ENCODE assay signal across 17 cellular contexts in the genomic region with DNA sequence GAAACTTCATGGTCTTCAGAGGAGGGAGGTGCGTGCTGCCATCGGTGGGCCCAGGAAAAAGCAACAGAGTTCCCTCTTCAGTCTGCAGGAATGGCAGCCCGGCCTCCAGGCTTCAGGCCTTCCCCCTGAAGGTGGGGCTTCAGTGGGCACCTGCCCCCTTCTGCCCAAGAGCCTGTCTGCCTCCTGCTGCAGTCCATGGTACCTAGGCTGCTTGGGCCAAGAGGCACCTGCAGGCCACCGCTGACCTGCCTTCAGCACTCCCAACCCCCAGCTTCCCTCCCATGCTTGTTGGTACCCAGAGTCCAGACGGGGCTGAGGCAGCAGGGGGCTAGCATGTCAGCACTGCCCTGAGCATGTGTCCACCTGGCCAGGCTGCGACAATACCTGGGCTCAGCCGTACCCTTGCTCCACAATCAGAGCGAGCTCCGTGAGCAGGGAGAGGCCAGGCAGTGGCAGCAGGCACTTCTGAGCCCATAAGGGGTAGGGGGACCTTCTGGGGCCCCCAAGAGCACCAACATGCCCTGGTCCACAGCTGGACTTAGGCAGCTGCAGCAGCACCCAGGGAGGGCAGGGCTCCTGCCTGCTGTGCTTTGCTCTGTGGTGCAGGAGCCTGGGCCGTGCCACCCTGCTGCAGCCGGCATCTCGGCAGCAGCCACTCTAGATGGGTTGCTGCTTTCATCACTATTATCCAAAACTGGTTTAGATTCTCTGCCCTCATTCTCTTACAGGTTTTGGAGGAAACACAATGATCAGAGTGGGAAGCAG.
DNase-seq lines count a peak whose midpoint lies in the region; ATAC-seq and TF ChIP-seq lines count a peak whose summit lies in the region.
"Had no signal": no experiment of that assay in that cellular context is flagged by ENCODE, and none has a peak within 500 bp of the region (broad histone marks: within the 10 kb centered on the region; RNA-seq: fewer than 3 reads in every experiment).

No MANE protein-coding gene starts in this region.

- no peak overlapping the region for H3K27ac Mint-ChIP-seq in GM23338
- H3K27ac Mint-ChIP-seq in stimulated activated memory B cell treated with anti-CD40 and anti-IgM and Interleukin-4, amounts not matched to agents 10 μg/mL and 1 μg/mL and 100 μg/mL, for 72 hours: no peak overlapping the region
- H3K27ac Mint-ChIP-seq: CD14-positive monocyte; CD8-positive, alpha-beta T cell had no signal

- H4K20me1 ChIP-seq in GM23338 (replicated peaks; ENCODE audit: insufficient read depth): no peaks in the 10 kb centered on the region
- H4K20me1 ChIP-seq: BLaER1 had no signal

- DNase-seq in GM23338 (ENCODE audit: low spot score): no peak
- DNase-seq in caudate nucleus (lab: John Stamatoyannopoulos, UW): peak in 2 of 61 donors; percentile 5 to 6
- DNase-seq in mesenteric fat pad (ENCODE audit: low spot score): peak; percentile 62
- DNase-seq in KBM-7: no peak
- no peak for DNase-seq in right atrium auricular region (ENCODE audit: low spot score)
- no peak for DNase-seq in GM03348 (ENCODE audit: low spot score)
- DNase-seq in activated CD4-positive, alpha-beta T cell treated with anti-CD3 and anti-CD28 coated beads for 4 hours: no peak
- DNase-seq: 8988T; Calu3; CD8-positive, alpha-beta T cell; DMS79 treated with DMSO at 0.1 percent for 48 hours; GF-D8; GOT3; H7 had no signal

- in situ Hi-C loops in KBM-7 (cut with MboI; ENCODE audit: low pct_unique_long_range_greater_than_20kb, low sequenced_read_pairs): no loop called here

- H3K9me2 ChIP-seq in GM23338 (ENCODE audit: insufficient read depth): peaks cover 13% of the 10 kb centered on the region

- H3K9me3 Mint-ChIP-seq in GM23338: no peaks in the 10 kb centered on the region
- no peaks in the 10 kb centered on the region for H3K9me3 Mint-ChIP-seq in stimulated activated memory B cell treated with anti-CD40 and anti-IgM and Interleukin-4, amounts not matched to agents 10 μg/mL and 1 μg/mL and 100 μg/mL, for 72 hours
- H3K9me3 Mint-ChIP-seq: CD8-positive, alpha-beta T cell had no signal

- H3K4me1 Mint-ChIP-seq in GM23338: no peaks in the 10 kb centered on the region
- H3K4me1 Mint-ChIP-seq in stimulated activated memory B cell treated with anti-CD40 and anti-IgM and Interleukin-4, amounts not matched to agents 10 μg/mL and 1 μg/mL and 100 μg/mL, for 72 hours: no peaks in the 10 kb centered on the region

- H3K9me3 ChIP-seq in right atrium auricular region: peaks cover 0 to 3% of the 10 kb centered on the region in 2 donors
- H3K9me3 ChIP-seq: BLaER1 had no signal

- peak overlapping the region; percentile 63; the same call in 1 of the 2 replicates for H2AFZ ChIP-seq in GM23338

- ATAC-seq in GM23338: no peak
- ATAC-seq in stimulated activated memory B cell treated with anti-CD40 and anti-IgM and Interleukin-4, amounts not matched to agents 10 μg/mL and 1 μg/mL and 100 μg/mL, for 72 hours: peak; percentile 24
- ATAC-seq: CD8-positive, alpha-beta T cell had no signal

- H3K36me3 ChIP-seq in GM23338 (ENCODE audit: insufficient read depth) (no peaks in the 10 kb centered on the region), right atrium auricular region (no peaks in the 10 kb centered on the region)
- H3K36me3 ChIP-seq: BLaER1 had no signal

- no peak overlapping the region for H3K4me3 Mint-ChIP-seq in GM23338
- H3K4me3 Mint-ChIP-seq in stimulated activated memory B cell treated with anti-CD40 and anti-IgM and Interleukin-4, amounts not matched to agents 10 μg/mL and 1 μg/mL and 100 μg/mL, for 72 hours: no peak overlapping the region
- H3K4me3 Mint-ChIP-seq: CD14-positive monocyte; CD8-positive, alpha-beta T cell had no signal

- H3K79me2 ChIP-seq in GM23338 (replicated peaks; ENCODE audit: insufficient read depth): no peaks in the 10 kb centered on the region

- H3K4me3 ChIP-seq in GM23338 (no peak overlapping the region), right atrium auricular region (no peak overlapping the region)
- H3K4me3 ChIP-seq: BLaER1 had no signal

- H3K27ac ChIP-seq in GM23338 (ENCODE audit: low read depth) (no peak overlapping the region), caudate nucleus (ENCODE audit: low read depth, low read length) (peak overlapping the region; percentile 70), right atrium auricular region (no peak overlapping the region)
- H3K27ac ChIP-seq: BLaER1 had no signal

- H3K4me1 ChIP-seq in GM23338 (ENCODE audit: insufficient read depth) (no peaks in the 10 kb centered on the region), right atrium auricular region (no peaks in the 10 kb centered on the region)
- H3K4me1 ChIP-seq: BLaER1 had no signal

- TF ChIP-seq CTCF in GM23338 (conservative IDR thresholded peaks at IDR 0.05; ENCODE audit: low read depth in 2 of 2): no peak
- TF ChIP-seq CTCF in right atrium auricular region (IDR thresholded peaks at IDR 0.05): no peak

- H3K4me2 ChIP-seq in GM23338: no peak overlapping the region
- H3K4me2 ChIP-seq: BLaER1 had no signal

- H3K27me3 Mint-ChIP-seq in GM23338 (ENCODE audit: insufficient read depth, low read depth, poor library complexity): no peaks in the 10 kb centered on the region
- H3K27me3 Mint-ChIP-seq in stimulated activated memory B cell treated with anti-CD40 and anti-IgM and Interleukin-4, amounts not matched to agents 10 μg/mL and 1 μg/mL and 100 μg/mL, for 72 hours: no peaks in the 10 kb centered on the region

- no peaks in the 10 kb centered on the region for H3K27me3 ChIP-seq in GM23338 (ENCODE audit: insufficient read depth)
- H3K27me3 ChIP-seq in right atrium auricular region: no peaks in the 10 kb centered on the region
- H3K27me3 ChIP-seq: BLaER1 had no signal

- no peaks in the 10 kb centered on the region for H3K36me3 Mint-ChIP-seq in GM23338 (ENCODE audit: low read depth)
- H3K36me3 Mint-ChIP-seq in stimulated activated memory B cell treated with anti-CD40 and anti-IgM and Interleukin-4, amounts not matched to agents 10 μg/mL and 1 μg/mL and 100 μg/mL, for 72 hours: no peaks in the 10 kb centered on the region
- H3K36me3 Mint-ChIP-seq: CD14-positive monocyte; CD8-positive, alpha-beta T cell had no signal

- H3F3A ChIP-seq in GM23338 (replicated peaks; ENCODE audit: low read depth): no peaks in the 10 kb centered on the region

TF ChIP-seq in GM23338, 12 proteins besides CTCF, POLR2A, EP300 and RAD21 (continues in another document):
- no peak for TF ChIP-seq CREB1 (CRISPR knock-in tag; IDR thresholded peaks at IDR 0.05; ENCODE audit: low read depth)
- TF ChIP-seq EZH2 (IDR thresholded peaks at IDR 0.05; ENCODE audit: low read depth, unreplicated experiment): no peak
- TF ChIP-seq EZH2phosphoT487 (IDR thresholded peaks at IDR 0.05; ENCODE audit: unreplicated experiment): no peak
- no peak for TF ChIP-seq ZNF331 (CRISPR knock-in tag; IDR thresholded peaks at IDR 0.05; ENCODE audit: low read depth)
- no peak for TF ChIP-seq STAT1 (IDR thresholded peaks at IDR 0.05; ENCODE audit: unreplicated experiment)
- no peak for TF ChIP-seq ZNF114 (CRISPR knock-in tag; IDR thresholded peaks at IDR 0.05)
- no peak for TF ChIP-seq JUNB (IDR thresholded peaks at IDR 0.05; ENCODE audit: unreplicated experiment)
- TF ChIP-seq NANOG (IDR thresholded peaks at IDR 0.05; ENCODE audit: borderline replicate concordance): no peak
- TF ChIP-seq, protein P1, sequence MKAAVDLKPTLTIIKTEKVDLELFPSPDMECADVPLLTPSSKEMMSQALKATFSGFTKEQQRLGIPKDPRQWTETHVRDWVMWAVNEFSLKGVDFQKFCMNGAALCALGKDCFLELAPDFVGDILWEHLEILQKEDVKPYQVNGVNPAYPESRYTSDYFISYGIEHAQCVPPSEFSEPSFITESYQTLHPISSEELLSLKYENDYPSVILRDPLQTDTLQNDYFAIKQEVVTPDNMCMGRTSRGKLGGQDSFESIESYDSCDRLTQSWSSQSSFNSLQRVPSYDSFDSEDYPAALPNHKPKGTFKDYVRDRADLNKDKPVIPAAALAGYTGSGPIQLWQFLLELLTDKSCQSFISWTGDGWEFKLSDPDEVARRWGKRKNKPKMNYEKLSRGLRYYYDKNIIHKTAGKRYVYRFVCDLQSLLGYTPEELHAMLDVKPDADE (IDR thresholded peaks at IDR 0.05): no peak
- TF ChIP-seq, protein P2, sequence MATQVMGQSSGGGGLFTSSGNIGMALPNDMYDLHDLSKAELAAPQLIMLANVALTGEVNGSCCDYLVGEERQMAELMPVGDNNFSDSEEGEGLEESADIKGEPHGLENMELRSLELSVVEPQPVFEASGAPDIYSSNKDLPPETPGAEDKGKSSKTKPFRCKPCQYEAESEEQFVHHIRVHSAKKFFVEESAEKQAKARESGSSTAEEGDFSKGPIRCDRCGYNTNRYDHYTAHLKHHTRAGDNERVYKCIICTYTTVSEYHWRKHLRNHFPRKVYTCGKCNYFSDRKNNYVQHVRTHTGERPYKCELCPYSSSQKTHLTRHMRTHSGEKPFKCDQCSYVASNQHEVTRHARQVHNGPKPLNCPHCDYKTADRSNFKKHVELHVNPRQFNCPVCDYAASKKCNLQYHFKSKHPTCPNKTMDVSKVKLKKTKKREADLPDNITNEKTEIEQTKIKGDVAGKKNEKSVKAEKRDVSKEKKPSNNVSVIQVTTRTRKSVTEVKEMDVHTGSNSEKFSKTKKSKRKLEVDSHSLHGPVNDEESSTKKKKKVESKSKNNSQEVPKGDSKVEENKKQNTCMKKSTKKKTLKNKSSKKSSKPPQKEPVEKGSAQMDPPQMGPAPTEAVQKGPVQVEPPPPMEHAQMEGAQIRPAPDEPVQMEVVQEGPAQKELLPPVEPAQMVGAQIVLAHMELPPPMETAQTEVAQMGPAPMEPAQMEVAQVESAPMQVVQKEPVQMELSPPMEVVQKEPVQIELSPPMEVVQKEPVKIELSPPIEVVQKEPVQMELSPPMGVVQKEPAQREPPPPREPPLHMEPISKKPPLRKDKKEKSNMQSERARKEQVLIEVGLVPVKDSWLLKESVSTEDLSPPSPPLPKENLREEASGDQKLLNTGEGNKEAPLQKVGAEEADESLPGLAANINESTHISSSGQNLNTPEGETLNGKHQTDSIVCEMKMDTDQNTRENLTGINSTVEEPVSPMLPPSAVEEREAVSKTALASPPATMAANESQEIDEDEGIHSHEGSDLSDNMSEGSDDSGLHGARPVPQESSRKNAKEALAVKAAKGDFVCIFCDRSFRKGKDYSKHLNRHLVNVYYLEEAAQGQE (IDR thresholded peaks at IDR 0.05; ENCODE audit: unreplicated experiment): no peak
